1 cellular context compared by ENCODE assay signal in the genomic region with DNA sequence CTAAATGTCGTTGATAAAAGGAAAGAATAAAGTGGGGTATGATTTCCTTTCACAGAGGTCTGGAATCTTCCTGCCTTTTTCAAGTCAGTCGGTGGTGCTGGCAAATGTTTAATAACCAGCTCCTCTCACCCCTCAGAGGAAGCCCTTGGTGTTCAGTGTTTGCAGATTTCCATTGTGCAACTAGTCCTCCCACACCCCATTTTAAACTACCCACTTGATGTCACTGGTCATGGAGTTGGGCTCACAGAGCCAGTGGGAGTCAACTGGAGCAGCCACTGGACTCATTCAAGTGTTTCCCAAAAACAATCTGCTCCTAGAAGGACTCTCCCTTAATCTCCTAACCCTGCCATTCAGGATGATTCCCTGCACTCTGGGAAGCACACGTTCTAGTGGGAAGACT.
TF ChIP-seq lines count a peak whose summit lies in the region.

No MANE protein-coding gene starts in this region.

TF ChIP-seq in HEK293, 187 proteins besides CTCF, POLR2A, EP300 and RAD21 (continued from another document):
- TF ChIP-seq, protein P1, sequence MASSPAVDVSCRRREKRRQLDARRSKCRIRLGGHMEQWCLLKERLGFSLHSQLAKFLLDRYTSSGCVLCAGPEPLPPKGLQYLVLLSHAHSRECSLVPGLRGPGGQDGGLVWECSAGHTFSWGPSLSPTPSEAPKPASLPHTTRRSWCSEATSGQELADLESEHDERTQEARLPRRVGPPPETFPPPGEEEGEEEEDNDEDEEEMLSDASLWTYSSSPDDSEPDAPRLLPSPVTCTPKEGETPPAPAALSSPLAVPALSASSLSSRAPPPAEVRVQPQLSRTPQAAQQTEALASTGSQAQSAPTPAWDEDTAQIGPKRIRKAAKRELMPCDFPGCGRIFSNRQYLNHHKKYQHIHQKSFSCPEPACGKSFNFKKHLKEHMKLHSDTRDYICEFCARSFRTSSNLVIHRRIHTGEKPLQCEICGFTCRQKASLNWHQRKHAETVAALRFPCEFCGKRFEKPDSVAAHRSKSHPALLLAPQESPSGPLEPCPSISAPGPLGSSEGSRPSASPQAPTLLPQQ (tag by site-specific recombination; IDR thresholded peaks at IDR 0.05): no peak
- TF ChIP-seq ZNF561 (tag by site-specific recombination; IDR thresholded peaks at IDR 0.05; ENCODE audit: borderline replicate concordance): no peak
- peak; percentile 62 for TF ChIP-seq ZFHX2 (tag by site-specific recombination; conservative IDR thresholded peaks at IDR 0.05)
